22 cellular contexts compared by ENCODE assay signal in genomic region chr12:19657401-19657800, GRCh38.
A peak's percentile ranks its signal among the peaks of the same experiment; 100 is the strongest.
DNase-seq lines count a peak whose midpoint lies in the region; ATAC-seq and TF ChIP-seq lines count a peak whose summit lies in the region.
"Had no signal": no experiment of that assay in that cellular context is flagged by ENCODE, and none has a peak within 500 bp of the region (broad histone marks: within the 10 kb centered on the region; RNA-seq: fewer than 3 reads in every experiment).

No MANE protein-coding gene starts in this region.

- H3K27ac Mint-ChIP-seq in HFFc6: peak overlapping the region; percentile 47
- peak overlapping the region in 2 of 3 experiments; percentile 53 to 93 for H3K27ac Mint-ChIP-seq in nephron
- H3K27ac Mint-ChIP-seq in glutamatergic neuron (ENCODE audit: unreplicated experiment): no peak overlapping the region
- H3K27ac Mint-ChIP-seq: CD4-positive, alpha-beta memory T cell; IgD-negative memory B cell had no signal

- TF ChIP-seq CTCF in AG10803 (conservative IDR thresholded peaks at IDR 0.05; ENCODE audit: low read length) (no peak), HFFc6 (IDR thresholded peaks at IDR 0.05) (no peak), ascending aorta (IDR thresholded peaks at IDR 0.05) (no peak), nephron (IDR thresholded peaks at IDR 0.05; ENCODE audit: unreplicated experiment in 3 of 3) (no peak), glutamatergic neuron (IDR thresholded peaks at IDR 0.05; ENCODE audit: partially characterized antibody, unreplicated experiment) (no peak)

- no peaks in the 10 kb centered on the region for H3K36me3 ChIP-seq in ascending aorta
- H3K36me3 ChIP-seq: BLaER1, MG63 had no signal

- H3K9me3 Mint-ChIP-seq in HFFc6: no peaks in the 10 kb centered on the region
- H3K9me3 Mint-ChIP-seq in nephron: no peaks in the 10 kb centered on the region
- H3K9me3 Mint-ChIP-seq in glutamatergic neuron (ENCODE audit: unreplicated experiment): peaks cover 2% of the 10 kb centered on the region
- H3K9me3 Mint-ChIP-seq: CD4-positive, alpha-beta memory T cell; IgD-negative memory B cell had no signal

- H3K36me3 Mint-ChIP-seq in HFFc6 (ENCODE audit: low read depth): peaks cover 7% of the 10 kb centered on the region; the same call in 1 of the 2 replicates
- H3K36me3 Mint-ChIP-seq in nephron (ENCODE audit: low read depth): no peaks in the 10 kb centered on the region
- H3K36me3 Mint-ChIP-seq in glutamatergic neuron (ENCODE audit: unreplicated experiment): peaks cover 6% of the 10 kb centered on the region
- H3K36me3 Mint-ChIP-seq: CD4-positive, alpha-beta memory T cell had no signal

- intact Hi-C loops in ascending aorta (cut with DNase I): loop anchor here (5.0 to 10.0 kb wide), 4 partner anchors 120 to 947 kb away; no protein-coding TSS in a partner anchor

- no peaks in the 10 kb centered on the region for H3K9me3 ChIP-seq in ascending aorta
- H3K9me3 ChIP-seq: BLaER1 had no signal

- H3K27me3 ChIP-seq in ascending aorta: no peaks in the 10 kb centered on the region
- H3K27me3 ChIP-seq: BLaER1, MG63 had no signal

- H3K4me3 Mint-ChIP-seq in HFFc6 (no peak overlapping the region), nephron (no peak overlapping the region), glutamatergic neuron (ENCODE audit: unreplicated experiment) (no peak overlapping the region)
- H3K4me3 Mint-ChIP-seq: CD4-positive, alpha-beta memory T cell; IgD-negative memory B cell had no signal

- H3K4me1 Mint-ChIP-seq in HFFc6 (ENCODE audit: low read depth) (peaks cover 65% of the 10 kb centered on the region), nephron (peaks cover 38% of the 10 kb centered on the region), glutamatergic neuron (ENCODE audit: low read depth, unreplicated experiment) (no peaks in the 10 kb centered on the region)
- H3K4me1 Mint-ChIP-seq: IgD-negative memory B cell had no signal

- H3K27me3 Mint-ChIP-seq in HFFc6 (ENCODE audit: insufficient read depth) (peaks cover 1% of the 10 kb centered on the region; the same call in 1 of the 2 replicates), nephron (ENCODE audit: low read depth) (no peaks in the 10 kb centered on the region), glutamatergic neuron (ENCODE audit: unreplicated experiment) (no peaks in the 10 kb centered on the region)
- H3K27me3 Mint-ChIP-seq: CD4-positive, alpha-beta memory T cell; IgD-negative memory B cell had no signal

- peaks cover 12 to 24% of the 10 kb centered on the region in 2 donors for H3K4me1 ChIP-seq in ascending aorta

- DNase-seq in AG10803 (ENCODE audit: low read depth) (peak; percentile 16), HFFc6 (peak; percentile 35), ascending aorta (ENCODE audit: low spot score in 2 of 2) (no peak), DMS 273 (lab: John Stamatoyannopoulos, UW; ENCODE audit: unreplicated experiment) (no peak), glutamatergic neuron (no peak)
- no peak for DNase-seq in NK-92 treated with Interleukin-12 subunit alpha and Interleukin-12 subunit beta, amount 100 ng/mL, for 24 hours (lab: John Stamatoyannopoulos, UW)
- DNase-seq: CD4-positive, alpha-beta memory T cell; H7; Kasumi-1; MG63; NCI-H1092 treated with DMSO at 0.1 percent for 48 hours; NCI-H2081 treated with DMSO at 0.1 percent for 48 hours; NCI-H510A; NCI-H82; PC-9; SIG-M5 had no signal

- H3K4me3 ChIP-seq in AG10803 (ENCODE audit: low read length) (no peak overlapping the region), ascending aorta (no peak overlapping the region)
- H3K4me3 ChIP-seq: BLaER1, MG63, PC-9 had no signal

- ATAC-seq in HG02642 (IDR thresholded peaks at IDR 0.05; ENCODE audit: poor library complexity, unreplicated experiment): no peak

- peak overlapping the region; percentile 95 to 97 for H3K27ac ChIP-seq in ascending aorta
- H3K27ac ChIP-seq: BLaER1, HL-60, PC-9, RWPE1 had no signal

Comparison
In these comparisons a context has a peak if more than half of its experiments do, and no peak if none do; other contexts are left out.
1. DNase-seq: peak in AG10803 (single experiment) and HFFc6 (single experiment); none in ascending aorta (0 of 2), NK-92 treated with Interleukin-12 subunit alpha and Interleukin-12 subunit beta, amount 100 ng/mL, for 24 hours (single experiment), DMS 273 (single experiment) and glutamatergic neuron (single experiment).